ENCODE assay signal across 29 cellular contexts in the genomic region with DNA sequence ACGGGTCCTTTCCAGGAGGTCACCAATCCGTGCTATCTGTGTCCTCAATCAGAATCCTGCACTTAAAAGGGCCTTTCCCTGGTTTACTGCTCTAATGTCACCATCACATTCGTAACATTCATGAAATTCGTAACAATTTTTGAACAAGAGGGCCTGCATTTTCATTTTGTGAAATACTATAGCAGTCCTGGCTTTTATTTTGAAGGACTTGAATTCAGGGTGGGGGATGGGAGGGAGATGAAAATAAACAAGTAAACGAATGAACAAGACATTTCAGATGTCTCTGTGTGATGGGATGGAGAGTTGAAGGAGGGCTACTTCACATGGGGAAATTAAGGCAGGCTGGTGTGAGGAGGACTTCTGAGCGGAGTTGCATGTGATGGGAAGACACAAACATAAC.
DNase-seq lines count a peak whose midpoint lies in the region; ATAC-seq, FAIRE-seq and TF ChIP-seq lines count a peak whose summit lies in the region.
"Had no signal": no experiment of that assay in that cellular context is flagged by ENCODE, and none has a peak within 500 bp of the region (broad histone marks: within the 10 kb centered on the region; RNA-seq: fewer than 3 reads in every experiment).

No MANE protein-coding gene starts in this region.

- H3K4me1 ChIP-seq in Caco-2 (no peaks in the 10 kb centered on the region), GM23338 (ENCODE audit: insufficient read depth) (peaks cover 14% of the 10 kb centered on the region), K562 (replicated peaks in 1 of 2; ENCODE audit: control insufficient read depth in 2 of 2, insufficient read depth in 2 of 2, low read length in 2 of 2) (no peaks in the 10 kb centered on the region), mesenchymal stem cell (ENCODE audit: control insufficient read depth, insufficient read depth, low read depth, low read length) (peaks cover 19% of the 10 kb centered on the region)
- H3K4me1 ChIP-seq: BE2C, BLaER1 had no signal

- TF ChIP-seq POLR2A in K562 (conservative IDR thresholded peaks at IDR 0.05), result no peak

- no peaks in the 10 kb centered on the region for H3K4me1 Mint-ChIP-seq in Caco-2 (ENCODE audit: low read depth, unreplicated experiment)
- H3K4me1 Mint-ChIP-seq in GM23338, result peaks cover 21% of the 10 kb centered on the region
- no peaks in the 10 kb centered on the region for H3K4me1 Mint-ChIP-seq in stimulated activated naive B cell treated with anti-CD40 and anti-IgM and Interleukin-4, amounts not matched to agents 10 μg/mL and 1 μg/mL and 100 μg/mL, for 72 hours
- H3K4me1 Mint-ChIP-seq: CD14-positive monocyte; CD4-positive, alpha-beta memory T cell; CD4-positive, CD25-positive, alpha-beta regulatory T cell; CD8-positive, alpha-beta memory T cell had no signal

- in situ Hi-C loops in K562 (cut with MboI), result no loop called here

- no peak overlapping the region for H2BK120ac ChIP-seq in mesenchymal stem cell (ENCODE audit: low read depth, low read length)

- no peak for TF ChIP-seq CTCF in Caco-2 (IDR thresholded peaks at IDR 0.05; ENCODE audit: insufficient read depth in 1 of 2, low read depth in 1 of 2, low read length in 1 of 2, severe bottlenecking in 1 of 2, unreplicated experiment in 1 of 2)
- TF ChIP-seq CTCF in GM23338 (conservative IDR thresholded peaks at IDR 0.05; ENCODE audit: low read depth in 2 of 2), result no peak
- TF ChIP-seq CTCF in K562 (IDR thresholded peaks at IDR 0.05 in 2 of 3, conservative IDR thresholded peaks at IDR 0.05 in 1 of 3; ENCODE audit: insufficient read depth in 2 of 3, low read depth in 1 of 3, low read length in 3 of 3), result no peak

- no TSS peak for BruUV-seq in Caco-2 (replicated peaks; lab: Mats Ljungman, UMichigan)
- BruUV-seq in K562 (replicated peaks; lab: Mats Ljungman, UMichigan), result no TSS peak

- H4K8ac ChIP-seq in mesenchymal stem cell (ENCODE audit: low read length), result no peak overlapping the region

- no peak overlapping the region for H4K91ac ChIP-seq in mesenchymal stem cell (ENCODE audit: low read length)

- no peak overlapping the region for H3K23ac ChIP-seq in mesenchymal stem cell (ENCODE audit: low read length in 2 of 2)

- H3K4me3 Mint-ChIP-seq in Caco-2 (ENCODE audit: unreplicated experiment), result no peak overlapping the region
- H3K4me3 Mint-ChIP-seq in GM23338, result no peak overlapping the region
- no peak overlapping the region for H3K4me3 Mint-ChIP-seq in stimulated activated naive B cell treated with anti-CD40 and anti-IgM and Interleukin-4, amounts not matched to agents 10 μg/mL and 1 μg/mL and 100 μg/mL, for 72 hours
- H3K4me3 Mint-ChIP-seq: CD14-positive monocyte; CD4-positive, CD25-positive, alpha-beta regulatory T cell; CD8-positive, alpha-beta memory T cell had no signal

- H3K27ac ChIP-seq in GM23338 (ENCODE audit: low read depth) (no peak overlapping the region), K562 (ENCODE audit: extremely low read depth, low read depth, low read length) (no peak overlapping the region), mesenchymal stem cell (ENCODE audit: low read length, poor library complexity, severe bottlenecking) (no peak overlapping the region)
- H3K27ac ChIP-seq: BLaER1 had no signal

- H3K79me1 ChIP-seq in mesenchymal stem cell (replicated peaks; ENCODE audit: low read length, poor library complexity, severe bottlenecking), result no peaks in the 10 kb centered on the region

- H2AK5ac ChIP-seq in mesenchymal stem cell (ENCODE audit: low read length, severe bottlenecking), result peak overlapping the region; percentile 97

- H3K4ac ChIP-seq in mesenchymal stem cell (ENCODE audit: low read depth in 1 of 2, low read length in 2 of 2), result no peak overlapping the region

- H2BK5ac ChIP-seq in mesenchymal stem cell (ENCODE audit: low read depth, low read length, poor library complexity, severe bottlenecking), result no peak overlapping the region

- no peak for TF ChIP-seq RAD21 in K562 (CRISPR knock-in tag; conservative IDR thresholded peaks at IDR 0.05 in 1 of 2, IDR thresholded peaks at IDR 0.05 in 1 of 2)

- POLR2A ChIA-PET in Caco-2 (lab: Charles Lee), result no interaction called here
- POLR2A ChIA-PET in K562 (lab: Yijun Ruan, JAX), result no interaction called here

- H3K4me3 ChIP-seq in Caco-2 (ENCODE audit: low read depth, low read length) (no peak overlapping the region), GM23338 (no peak overlapping the region), K562 (no peak overlapping the region), mesenchymal stem cell (ENCODE audit: insufficient read depth in 1 of 2, low read depth in 1 of 2, low read length in 2 of 2) (no peak overlapping the region)
- H3K4me3 ChIP-seq: BLaER1, GM12878 had no signal

- no peaks in the 10 kb centered on the region for H3K9me3 Mint-ChIP-seq in Caco-2 (ENCODE audit: unreplicated experiment)
- no peaks in the 10 kb centered on the region; the same call in 1 of the 3 replicates for H3K9me3 Mint-ChIP-seq in GM23338
- H3K9me3 Mint-ChIP-seq in stimulated activated naive B cell treated with anti-CD40 and anti-IgM and Interleukin-4, amounts not matched to agents 10 μg/mL and 1 μg/mL and 100 μg/mL, for 72 hours, result peaks cover 1 to 4% of the 10 kb centered on the region in 2 donors
- peaks cover 0 to 3% of the 10 kb centered on the region in 2 donors for H3K9me3 Mint-ChIP-seq in activated naive CD4-positive, alpha-beta T cell treated with anti-CD3 and anti-CD28 coated beads, Interleukin-2, amount 50 U/mL, for 72 hours
- H3K9me3 Mint-ChIP-seq: CD4-positive, alpha-beta memory T cell; CD4-positive, CD25-positive, alpha-beta regulatory T cell; CD8-positive, alpha-beta memory T cell had no signal

- H3K4me2 ChIP-seq in GM23338 (no peak overlapping the region), K562 (ENCODE audit: insufficient read depth, low read length) (no peak overlapping the region), mesenchymal stem cell (ENCODE audit: low read length, poor library complexity, severe bottlenecking) (no peak overlapping the region)
- H3K4me2 ChIP-seq: BLaER1 had no signal

- H3K9me3 ChIP-seq in Caco-2, result no peaks in the 10 kb centered on the region
- no peaks in the 10 kb centered on the region for H3K9me3 ChIP-seq in K562 (replicated peaks; ENCODE audit: control insufficient read depth, insufficient read depth, low read depth, low read length)
- H3K9me3 ChIP-seq in mesenchymal stem cell (ENCODE audit: control insufficient read depth, low read length), result no peaks in the 10 kb centered on the region
- H3K9me3 ChIP-seq: BE2C, BLaER1 had no signal

- H2BK15ac ChIP-seq in mesenchymal stem cell (ENCODE audit: low read depth, poor library complexity, severe bottlenecking), result no peak overlapping the region

- ATAC-seq in GM23338, result no peak
- ATAC-seq in K562, result no peak
- ATAC-seq in GM19023 (IDR thresholded peaks at IDR 0.05; ENCODE audit: unreplicated experiment), result no peak
- ATAC-seq in stimulated activated naive B cell treated with anti-CD40 and anti-IgM and Interleukin-4, amounts not matched to agents 10 μg/mL and 1 μg/mL and 100 μg/mL, for 72 hours (replicated peaks), result no peak
- no peak for ATAC-seq in activated naive CD4-positive, alpha-beta T cell treated with anti-CD3 and anti-CD28 coated beads, Interleukin-2, amount 50 U/mL, for 72 hours
- ATAC-seq: GM12878 had no signal

- H3K79me2 ChIP-seq in GM23338 (replicated peaks; ENCODE audit: insufficient read depth) (no peaks in the 10 kb centered on the region), K562 (ENCODE audit: control insufficient read depth, insufficient read depth, low read length) (no peaks in the 10 kb centered on the region)

- no peak for FAIRE-seq in K562 (lab: Jason Lieb, UNC)
- FAIRE-seq: A204.1, GM12878, GM12892, GM18507, GM19239 had no signal

- peak overlapping the region; percentile 38 to 73 for H2BK12ac ChIP-seq in mesenchymal stem cell (ENCODE audit: low read length in 2 of 2)

- H4K20me1 ChIP-seq in GM23338 (replicated peaks; ENCODE audit: insufficient read depth) (no peaks in the 10 kb centered on the region), K562 (replicated peaks; ENCODE audit: control insufficient read depth, insufficient read depth, low read length) (no peaks in the 10 kb centered on the region; the same call in 1 of the 2 replicates)
- H4K20me1 ChIP-seq: BLaER1 had no signal

- CTCF ChIA-PET in Caco-2 (lab: Charles Lee) (no interaction called here), K562 (lab: Yijun Ruan, JAX; ENCODE audit: low intra/inter-chr PET ratio) (no interaction called here)

- 0% methylated on average over 6 of the region's 6 CpGs for WGBS in K562 (ENCODE audit: insufficient coverage, low coverage, missing lambda C conversion rate)
- WGBS in mesenchymal stem cell, result 85% methylated on average over 5 of the region's 6 CpGs

- no peaks in the 10 kb centered on the region for H3K27me3 ChIP-seq in Caco-2 (replicated peaks; ENCODE audit: control insufficient read depth, insufficient read depth, low read length)
- H3K27me3 ChIP-seq in GM23338 (ENCODE audit: insufficient read depth), result no peaks in the 10 kb centered on the region
- peaks cover 0 to 18% of the 10 kb centered on the region in 2 experiments; a peak in 2 of 5 replicates for H3K27me3 ChIP-seq in K562 (ENCODE audit: control insufficient read depth in 2 of 2, insufficient read depth in 2 of 2, low read length in 2 of 2)
- H3K27me3 ChIP-seq in mesenchymal stem cell (ENCODE audit: control insufficient read depth in 1 of 2, insufficient read depth in 1 of 2, low read length in 2 of 2), result peaks cover 0 to 5% of the 10 kb centered on the region in 2 experiments
- H3K27me3 ChIP-seq: BE2C, BLaER1 had no signal

- H3K27me3 Mint-ChIP-seq in Caco-2 (ENCODE audit: insufficient read depth, unreplicated experiment) (peaks cover 19% of the 10 kb centered on the region), GM23338 (ENCODE audit: insufficient read depth, low read depth, poor library complexity) (peaks cover 3% of the 10 kb centered on the region)
- no peaks in the 10 kb centered on the region for H3K27me3 Mint-ChIP-seq in stimulated activated naive B cell treated with anti-CD40 and anti-IgM and Interleukin-4, amounts not matched to agents 10 μg/mL and 1 μg/mL and 100 μg/mL, for 72 hours

- H3K14ac ChIP-seq in mesenchymal stem cell (ENCODE audit: low read length in 2 of 2), result peak overlapping the region in 1 of 2 experiments; percentile 79

- no peaks in the 10 kb centered on the region for H3K9me1 ChIP-seq in K562 (ENCODE audit: control insufficient read depth, insufficient read depth, low read length)

- H2AFZ ChIP-seq in GM23338 (peak overlapping the region; percentile 47; the same call in 1 of the 2 replicates), K562 (ENCODE audit: low read depth, low read length) (no peak overlapping the region), mesenchymal stem cell (ENCODE audit: low read depth, low read length) (no peak overlapping the region)

- H3K27ac Mint-ChIP-seq in Caco-2 (ENCODE audit: unreplicated experiment) (peak overlapping the region; percentile 61), GM23338 (no peak overlapping the region)
- no peak overlapping the region for H3K27ac Mint-ChIP-seq in stimulated activated naive B cell treated with anti-CD40 and anti-IgM and Interleukin-4, amounts not matched to agents 10 μg/mL and 1 μg/mL and 100 μg/mL, for 72 hours
- H3K27ac Mint-ChIP-seq in activated naive CD4-positive, alpha-beta T cell treated with anti-CD3 and anti-CD28 coated beads, Interleukin-2, amount 50 U/mL, for 72 hours, result no peak overlapping the region
- H3K27ac Mint-ChIP-seq: CD4-positive, alpha-beta memory T cell; CD4-positive, CD25-positive, alpha-beta regulatory T cell; CD8-positive, alpha-beta memory T cell had no signal

- no peak overlapping the region for H3K18ac ChIP-seq in mesenchymal stem cell (ENCODE audit: low read depth in 1 of 2, low read length in 2 of 2)

- intact Hi-C loops in Caco-2 (cut with micrococcal nuclease; ENCODE audit: unreplicated experiment), result no loop called here
- intact Hi-C loops in K562 (cut with micrococcal nuclease), result no loop called here

- TF ChIP-seq EP300 in K562 (IDR thresholded peaks at IDR 0.05; ENCODE audit: low read length), result no peak

- H3K9ac ChIP-seq in K562 (ENCODE audit: insufficient read depth in 1 of 2, low read depth in 2 of 2, low read length in 2 of 2) (no peak overlapping the region), mesenchymal stem cell (ENCODE audit: low read length) (no peak overlapping the region)
- H3K9ac ChIP-seq: BLaER1 had no signal

- H3F3A ChIP-seq in GM23338 (replicated peaks; ENCODE audit: low read depth), result no peaks in the 10 kb centered on the region

- H3K36me3 ChIP-seq in Caco-2 (ENCODE audit: control insufficient read depth, insufficient read depth, low read length) (no peaks in the 10 kb centered on the region), GM23338 (ENCODE audit: insufficient read depth) (no peaks in the 10 kb centered on the region), K562 (ENCODE audit: control insufficient read depth, insufficient read depth, low read length) (no peaks in the 10 kb centered on the region), mesenchymal stem cell (ENCODE audit: control insufficient read depth in 1 of 2, insufficient read depth in 2 of 2, low read depth in 1 of 2, low read length in 2 of 2) (no peaks in the 10 kb centered on the region)
- H3K36me3 ChIP-seq: BE2C, BLaER1 had no signal

- H3K36me3 Mint-ChIP-seq in Caco-2 (ENCODE audit: insufficient read depth, unreplicated experiment), result no peaks in the 10 kb centered on the region
- no peaks in the 10 kb centered on the region for H3K36me3 Mint-ChIP-seq in GM23338 (ENCODE audit: low read depth)
- H3K36me3 Mint-ChIP-seq in stimulated activated naive B cell treated with anti-CD40 and anti-IgM and Interleukin-4, amounts not matched to agents 10 μg/mL and 1 μg/mL and 100 μg/mL, for 72 hours, result no peaks in the 10 kb centered on the region
- no peaks in the 10 kb centered on the region for H3K36me3 Mint-ChIP-seq in activated naive CD4-positive, alpha-beta T cell treated with anti-CD3 and anti-CD28 coated beads, Interleukin-2, amount 50 U/mL, for 72 hours
- H3K36me3 Mint-ChIP-seq: CD14-positive monocyte; CD4-positive, alpha-beta memory T cell; CD4-positive, CD25-positive, alpha-beta regulatory T cell; CD8-positive, alpha-beta memory T cell had no signal

- no peak for DNase-seq in Caco-2
- no peak for DNase-seq in GM23338 (ENCODE audit: low spot score)
- DNase-seq in K562 (ENCODE audit: extremely low read depth in 1 of 4, low spot score in 3 of 4), result no peak
- no peak for DNase-seq in mesenchymal stem cell
- DNase-seq in COR-L47 (lab: John Stamatoyannopoulos, UW), result no peak
- no peak for DNase-seq in stimulated activated naive B cell treated with anti-CD40 and anti-IgM and Interleukin-4, amounts not matched to agents 10 μg/mL and 1 μg/mL and 100 μg/mL, for 72 hours
- DNase-seq in activated naive CD4-positive, alpha-beta T cell treated with anti-CD3 and anti-CD28 coated beads, Interleukin-2, amount 50 U/mL, for 72 hours (ENCODE audit: low spot score in 2 of 2), result no peak
- DNase-seq: 8988T; ACHN; BE2C; C1 segment of cervical spinal cord; CD4-positive, alpha-beta memory T cell; CD4-positive, CD25-positive, alpha-beta regulatory T cell; CD8-positive, alpha-beta memory T cell; DMS 273 treated with DMSO at 0.1 percent for 48 hours; DMS153; DMS53; DMS79; DND-41; EL; GDM1 had no signal

- no peaks in the 10 kb centered on the region; the same call in 1 of the 2 replicates for H3K9me2 ChIP-seq in GM23338 (ENCODE audit: insufficient read depth)
